9 cellular contexts compared by ENCODE assay signal in the genomic region with DNA sequence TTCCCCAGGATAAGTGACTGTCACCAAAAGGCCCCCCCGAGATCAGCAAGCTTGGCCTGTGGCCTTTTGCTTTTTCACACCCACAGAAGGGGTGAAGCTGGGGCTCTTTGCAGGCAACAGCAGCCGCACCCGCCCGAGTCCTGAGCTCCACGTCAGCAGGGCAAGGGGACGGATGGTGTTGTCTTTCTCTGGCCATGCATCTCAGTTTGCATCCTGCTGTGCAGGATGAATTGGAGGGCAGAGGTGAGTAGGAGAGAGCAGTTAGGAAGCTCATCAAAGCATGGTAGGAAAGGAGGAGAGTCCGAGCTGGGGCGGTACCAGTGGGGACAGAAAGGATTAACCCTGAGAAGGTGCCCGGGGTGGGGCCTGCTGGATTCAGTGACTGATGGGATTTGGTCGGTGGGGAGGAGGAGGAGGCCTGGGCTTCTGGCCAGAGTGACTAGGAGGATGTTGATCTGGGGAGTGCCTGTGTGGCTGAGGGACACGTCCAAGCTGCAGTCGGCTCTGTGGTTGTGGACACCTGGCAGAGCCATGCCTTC. TPM values are rescaled to one million over a fixed set of nuclear protein-coding genes. Genes with fewer than 3 reads are reported as not detected.
A peak's percentile ranks its signal among the peaks of the same experiment; 100 is the strongest.
DNase-seq lines count a peak whose midpoint lies in the region; ATAC-seq and TF ChIP-seq lines count a peak whose summit lies in the region.
"Had no signal": no experiment of that assay in that cellular context is flagged by ENCODE, and none has a peak within 500 bp of the region (broad histone marks: within the 10 kb centered on the region; RNA-seq: fewer than 3 reads in every experiment).

No MANE protein-coding gene starts in this region.

- H3K9me3 Mint-ChIP-seq in MCF 10A (ENCODE audit: unreplicated experiment): no peaks in the 10 kb centered on the region
- no peaks in the 10 kb centered on the region for H3K9me3 Mint-ChIP-seq in naive thymus-derived CD8-positive, alpha-beta T cell

- H3K27ac Mint-ChIP-seq in MCF 10A (ENCODE audit: low read depth, unreplicated experiment): peak overlapping the region; percentile 59
- H3K27ac Mint-ChIP-seq in naive thymus-derived CD8-positive, alpha-beta T cell: peak overlapping the region; percentile 44 to 95 (median 85)

- no peak overlapping the region for H3K4me3 ChIP-seq in H7 (ENCODE audit: insufficient read depth, low read depth, low read length)

- no peak for TF ChIP-seq CTCF in MCF 10A (IDR thresholded peaks at IDR 0.05; ENCODE audit: unreplicated experiment)

- ATAC-seq in naive thymus-derived CD8-positive, alpha-beta T cell: no peak
- ATAC-seq in GM18511 (IDR thresholded peaks at IDR 0.05; ENCODE audit: unreplicated experiment): no peak
- no peak for ATAC-seq in HG03571 (IDR thresholded peaks at IDR 0.05; ENCODE audit: unreplicated experiment)
- no peak for ATAC-seq in HG03565 (IDR thresholded peaks at IDR 0.05; ENCODE audit: unreplicated experiment)

- no peaks in the 10 kb centered on the region for H3K27me3 Mint-ChIP-seq in MCF 10A (ENCODE audit: insufficient read depth, unreplicated experiment)
- H3K27me3 Mint-ChIP-seq in naive thymus-derived CD8-positive, alpha-beta T cell: peaks cover 0 to 20% (median 4%) of the 10 kb centered on the region in 5 donors

- peak; percentile 86 for DNase-seq in H7
- DNase-seq in NCI-H510A (lab: John Stamatoyannopoulos, UW): peak; percentile 37
- DNase-seq in MCF 10A (ENCODE audit: unreplicated experiment): no peak
- no peak for DNase-seq in naive thymus-derived CD8-positive, alpha-beta T cell
- no peak for DNase-seq in mucosa of gallbladder (ENCODE audit: low spot score)
- DNase-seq: effector memory CD4-positive, alpha-beta T cell had no signal

- POLR2A ChIA-PET in MCF 10A (lab: Yijun Ruan, JAX): interaction anchor here (0.6 to 2.0 kb wide), 9 partner anchors 10 to 748 kb away, joined by 3 to 6 read pairs (median 4); a partner anchor contains a TSS
- POLR2A ChIA-PET in naive thymus-derived CD8-positive, alpha-beta T cell (lab: Charles Lee): interaction anchor here (0.7 to 2.1 kb wide), 7 partner anchors 9 to 474 kb away, joined by 3 to 8 read pairs (median 4); no protein-coding TSS in a partner anchor

- no peaks in the 10 kb centered on the region for H3K36me3 ChIP-seq in H7 (replicated peaks; ENCODE audit: control insufficient read depth, insufficient read depth, low read length)

- H3K4me1 Mint-ChIP-seq in MCF 10A (ENCODE audit: insufficient read depth, unreplicated experiment): peaks cover 35% of the 10 kb centered on the region
- peaks cover 6 to 24% (median 19%) of the 10 kb centered on the region in 4 donors for H3K4me1 Mint-ChIP-seq in naive thymus-derived CD8-positive, alpha-beta T cell

- intact Hi-C loops in MCF 10A (cut with micrococcal nuclease): no loop called here

- peak overlapping the region; percentile 10 for H3K4me3 Mint-ChIP-seq in MCF 10A (ENCODE audit: unreplicated experiment)
- peak overlapping the region; percentile 65 to 86 (median 78) for H3K4me3 Mint-ChIP-seq in naive thymus-derived CD8-positive, alpha-beta T cell

- BruUV-seq in MCF 10A (replicated peaks; lab: Mats Ljungman, UMichigan): no TSS peak

- peaks cover 18% of the 10 kb centered on the region for H3K36me3 Mint-ChIP-seq in MCF 10A (ENCODE audit: insufficient read depth, unreplicated experiment)
- H3K36me3 Mint-ChIP-seq in naive thymus-derived CD8-positive, alpha-beta T cell: no peaks in the 10 kb centered on the region

- no peaks in the 10 kb centered on the region for H3K27me3 ChIP-seq in H7 (ENCODE audit: control insufficient read depth, insufficient read depth, low read length)

- CTCF ChIA-PET in MCF 10A (lab: Yijun Ruan, JAX): interaction anchor here (1.1 to 3.2 kb wide), 4 partner anchors 10 to 27 kb away, joined by 3 to 13 read pairs (median 8); no protein-coding TSS in a partner anchor

RNA-seq across cellular contexts. Expression of a gene that starts 14.5 kb away (rescaled TPM):
- 28.1 and 34.4 TPM in 2 replicates for total RNA-seq in H7 (2014; rRNA removed; shearing (Covaris generic))
- total RNA-seq in MCF 10A (2022) (33.1 and 41.3 TPM in 2 replicates), mucosa of gallbladder (12.1 TPM)
- total RNA-seq in naive thymus-derived CD8-positive, alpha-beta T cell: 1 to 10 TPM in 1 of 2 experiments, under 1 TPM in 1; 0.41 to 1.2 TPM
- polyA plus RNA-seq in naive thymus-derived CD8-positive, alpha-beta T cell: under 1 TPM in 2 of 3 donors, not detected in 1; 0.01 to 0.02 TPM

RNA-seq across cellular contexts. Expression of a gene that starts 49.1 kb away (rescaled TPM):
- total RNA-seq in H7 (2014; rRNA removed; shearing (Covaris generic)): not detected in 2 replicates
- total RNA-seq in MCF 10A (2022): not detected in 2 replicates
- 10 to 100 TPM; 11.8 to 14.2 TPM for total RNA-seq in naive thymus-derived CD8-positive, alpha-beta T cell
- polyA plus RNA-seq in naive thymus-derived CD8-positive, alpha-beta T cell: 1 to 10 TPM; 1.5 to 3.5 (median 2.8) TPM
- total RNA-seq in mucosa of gallbladder: 0.66 TPM

Comparison
In these comparisons a context has a peak if more than half of its experiments do, and no peak if none do; other contexts are left out.
1. DNase-seq: peak in H7 (single experiment) and NCI-H510A (single experiment); none in MCF 10A (single experiment), naive thymus-derived CD8-positive, alpha-beta T cell (0 of 10) and mucosa of gallbladder (single experiment).